1 cellular context compared by ENCODE assay signal in genomic region chr9:32572900-32573523, GRCh38.
A peak's percentile ranks its signal among the peaks of the same experiment; 100 is the strongest.
TF ChIP-seq lines count a peak whose summit lies in the region.

Gene NDUFB6, minus strand, starts transcription at chr9:32573159. Its CDS starts 99 bp downstream, at chr9:32573060.

TF ChIP-seq in HEK293, 187 proteins besides CTCF, POLR2A, EP300 and RAD21 (continued from another document and continues in another):
- TF ChIP-seq, protein P1, sequence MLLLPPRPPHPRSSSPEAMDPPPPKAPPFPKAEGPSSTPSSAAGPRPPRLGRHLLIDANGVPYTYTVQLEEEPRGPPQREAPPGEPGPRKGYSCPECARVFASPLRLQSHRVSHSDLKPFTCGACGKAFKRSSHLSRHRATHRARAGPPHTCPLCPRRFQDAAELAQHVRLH (tag by site-specific recombination; IDR thresholded peaks at IDR 0.05) = 0 out of 2 replicates have a peak, but pooled peaks have one; percentile 19
- TF ChIP-seq ZNF561 (tag by site-specific recombination; IDR thresholded peaks at IDR 0.05; ENCODE audit: borderline replicate concordance) (peak; percentile 33; the same call in 1 of the 2 replicates), ZNF600 (tag by site-specific recombination; IDR thresholded peaks at IDR 0.05) (0 out of 2 replicates have a peak, but pooled peaks have one; percentile 24), SP7 (tag by site-specific recombination; IDR thresholded peaks at IDR 0.05) (peak; percentile 49), ZNF501 (tag by site-specific recombination; IDR thresholded peaks at IDR 0.05) (peak; percentile 46; the same call in 1 of the 2 replicates), GLIS1 (tag by site-specific recombination; IDR thresholded peaks at IDR 0.05) (0 out of 2 replicates have a peak, but pooled peaks have one; percentile 18), ZNF184 (tag by site-specific recombination; IDR thresholded peaks at IDR 0.05) (no peak), YY1 (tag by site-specific recombination; IDR thresholded peaks at IDR 0.05) (0 out of 2 replicates have a peak, but pooled peaks have one; percentile 28), PRDM2 (tag by site-specific recombination; IDR thresholded peaks at IDR 0.05; ENCODE audit: borderline replicate concordance) (no peak), KLF16 (tag by site-specific recombination; IDR thresholded peaks at IDR 0.05) (peak; percentile 68; the same call in 1 of the 2 replicates), ZBTB10 (tag by site-specific recombination; IDR thresholded peaks at IDR 0.05) (peak; percentile 40; the same call in 1 of the 2 replicates), ZNF24 (tag by site-specific recombination; IDR thresholded peaks at IDR 0.05) (peak; percentile 35; the same call in 1 of the 2 replicates), ZNF660 (tag by site-specific recombination; IDR thresholded peaks at IDR 0.05) (peak; percentile 58), ZNF629 (tag by site-specific recombination; IDR thresholded peaks at IDR 0.05) (peak; percentile 89), ZNF335 (tag by site-specific recombination; conservative IDR thresholded peaks at IDR 0.05) (peak; percentile 72), ZNF416 (tag by site-specific recombination; IDR thresholded peaks at IDR 0.05) (no peak), ZBTB11 (tag by site-specific recombination; conservative IDR thresholded peaks at IDR 0.05; ENCODE audit: low read depth) (peak; percentile 96), ZEB2 (tag by site-specific recombination; IDR thresholded peaks at IDR 0.05) (peak; percentile 43; the same call in 1 of the 2 replicates), ZNF645 (tag by site-specific recombination; IDR thresholded peaks at IDR 0.05) (no peak), ZNF169 (tag by site-specific recombination; IDR thresholded peaks at IDR 0.05) (no peak)
- TF ChIP-seq, protein P2, sequence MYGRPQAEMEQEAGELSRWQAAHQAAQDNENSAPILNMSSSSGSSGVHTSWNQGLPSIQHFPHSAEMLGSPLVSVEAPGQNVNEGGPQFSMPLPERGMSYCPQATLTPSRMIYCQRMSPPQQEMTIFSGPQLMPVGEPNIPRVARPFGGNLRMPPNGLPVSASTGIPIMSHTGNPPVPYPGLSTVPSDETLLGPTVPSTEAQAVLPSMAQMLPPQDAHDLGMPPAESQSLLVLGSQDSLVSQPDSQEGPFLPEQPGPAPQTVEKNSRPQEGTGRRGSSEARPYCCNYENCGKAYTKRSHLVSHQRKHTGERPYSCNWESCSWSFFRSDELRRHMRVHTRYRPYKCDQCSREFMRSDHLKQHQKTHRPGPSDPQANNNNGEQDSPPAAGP (tag by site-specific recombination; IDR thresholded peaks at IDR 0.05) = 0 out of 2 replicates have a peak, but pooled peaks have one; percentile 37
- TF ChIP-seq, protein P3, sequence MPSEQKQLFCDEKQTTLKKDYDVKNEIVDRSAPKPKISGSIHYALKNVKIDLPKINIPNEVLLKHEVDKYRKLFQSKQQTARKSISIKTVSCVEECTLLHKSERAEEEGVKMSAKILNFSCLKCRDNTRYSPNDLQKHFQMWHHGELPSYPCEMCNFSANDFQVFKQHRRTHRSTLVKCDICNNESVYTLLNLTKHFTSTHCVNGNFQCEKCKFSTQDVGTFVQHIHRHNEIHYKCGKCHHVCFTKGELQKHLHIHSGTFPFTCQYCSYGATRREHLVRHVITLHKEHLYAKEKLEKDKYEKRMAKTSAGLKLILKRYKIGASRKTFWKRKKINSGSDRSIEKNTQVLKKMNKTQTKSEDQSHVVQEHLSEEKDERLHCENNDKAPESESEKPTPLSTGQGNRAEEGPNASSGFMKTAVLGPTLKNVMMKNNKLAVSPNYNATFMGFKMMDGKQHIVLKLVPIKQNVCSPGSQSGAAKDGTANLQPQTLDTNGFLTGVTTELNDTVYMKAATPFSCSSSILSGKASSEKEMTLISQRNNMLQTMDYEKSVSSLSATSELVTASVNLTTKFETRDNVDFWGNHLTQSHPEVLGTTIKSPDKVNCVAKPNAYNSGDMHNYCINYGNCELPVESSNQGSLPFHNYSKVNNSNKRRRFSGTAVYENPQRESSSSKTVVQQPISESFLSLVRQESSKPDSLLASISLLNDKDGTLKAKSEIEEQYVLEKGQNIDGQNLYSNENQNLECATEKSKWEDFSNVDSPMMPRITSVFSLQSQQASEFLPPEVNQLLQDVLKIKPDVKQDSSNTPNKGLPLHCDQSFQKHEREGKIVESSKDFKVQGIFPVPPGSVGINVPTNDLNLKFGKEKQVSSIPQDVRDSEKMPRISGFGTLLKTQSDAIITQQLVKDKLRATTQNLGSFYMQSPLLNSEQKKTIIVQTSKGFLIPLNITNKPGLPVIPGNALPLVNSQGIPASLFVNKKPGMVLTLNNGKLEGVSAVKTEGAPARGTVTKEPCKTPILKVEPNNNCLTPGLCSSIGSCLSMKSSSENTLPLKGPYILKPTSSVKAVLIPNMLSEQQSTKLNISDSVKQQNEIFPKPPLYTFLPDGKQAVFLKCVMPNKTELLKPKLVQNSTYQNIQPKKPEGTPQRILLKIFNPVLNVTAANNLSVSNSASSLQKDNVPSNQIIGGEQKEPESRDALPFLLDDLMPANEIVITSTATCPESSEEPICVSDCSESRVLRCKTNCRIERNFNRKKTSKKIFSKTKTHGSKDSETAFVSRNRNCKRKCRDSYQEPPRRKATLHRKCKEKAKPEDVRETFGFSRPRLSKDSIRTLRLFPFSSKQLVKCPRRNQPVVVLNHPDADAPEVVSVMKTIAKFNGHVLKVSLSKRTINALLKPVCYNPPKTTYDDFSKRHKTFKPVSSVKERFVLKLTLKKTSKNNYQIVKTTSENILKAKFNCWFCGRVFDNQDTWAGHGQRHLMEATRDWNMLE (tag by site-specific recombination; conservative IDR thresholded peaks at IDR 0.05; ENCODE audit: low read depth) = peak; percentile 90
- TF ChIP-seq, protein P4, sequence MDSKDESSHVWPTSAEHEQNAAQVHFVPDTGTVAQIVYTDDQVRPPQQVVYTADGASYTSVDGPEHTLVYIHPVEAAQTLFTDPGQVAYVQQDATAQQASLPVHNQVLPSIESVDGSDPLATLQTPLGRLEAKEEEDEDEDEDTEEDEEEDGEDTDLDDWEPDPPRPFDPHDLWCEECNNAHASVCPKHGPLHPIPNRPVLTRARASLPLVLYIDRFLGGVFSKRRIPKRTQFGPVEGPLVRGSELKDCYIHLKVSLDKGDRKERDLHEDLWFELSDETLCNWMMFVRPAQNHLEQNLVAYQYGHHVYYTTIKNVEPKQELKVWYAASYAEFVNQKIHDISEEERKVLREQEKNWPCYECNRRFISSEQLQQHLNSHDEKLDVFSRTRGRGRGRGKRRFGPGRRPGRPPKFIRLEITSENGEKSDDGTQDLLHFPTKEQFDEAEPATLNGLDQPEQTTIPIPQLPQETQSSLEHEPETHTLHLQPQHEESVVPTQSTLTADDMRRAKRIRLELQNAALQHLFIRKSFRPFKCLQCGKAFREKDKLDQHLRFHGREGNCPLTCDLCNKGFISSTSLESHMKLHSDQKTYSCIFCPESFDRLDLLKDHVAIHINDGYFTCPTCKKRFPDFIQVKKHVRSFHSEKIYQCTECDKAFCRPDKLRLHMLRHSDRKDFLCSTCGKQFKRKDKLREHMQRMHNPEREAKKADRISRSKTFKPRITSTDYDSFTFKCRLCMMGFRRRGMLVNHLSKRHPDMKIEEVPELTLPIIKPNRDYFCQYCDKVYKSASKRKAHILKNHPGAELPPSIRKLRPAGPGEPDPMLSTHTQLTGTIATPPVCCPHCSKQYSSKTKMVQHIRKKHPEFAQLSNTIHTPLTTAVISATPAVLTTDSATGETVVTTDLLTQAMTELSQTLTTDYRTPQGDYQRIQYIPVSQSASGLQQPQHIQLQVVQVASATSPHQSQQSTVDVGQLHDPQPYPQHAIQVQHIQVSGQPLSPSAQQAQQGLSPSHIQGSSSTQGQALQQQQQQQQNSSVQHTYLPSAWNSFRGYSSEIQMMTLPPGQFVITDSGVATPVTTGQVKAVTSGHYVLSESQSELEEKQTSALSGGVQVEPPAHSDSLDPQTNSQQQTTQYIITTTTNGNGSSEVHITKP (tag by site-specific recombination; IDR thresholded peaks at IDR 0.05) = peak; percentile 67; the same call in 1 of the 2 replicates
